ENCODE assay signal across 11 cellular contexts in the genomic region with DNA sequence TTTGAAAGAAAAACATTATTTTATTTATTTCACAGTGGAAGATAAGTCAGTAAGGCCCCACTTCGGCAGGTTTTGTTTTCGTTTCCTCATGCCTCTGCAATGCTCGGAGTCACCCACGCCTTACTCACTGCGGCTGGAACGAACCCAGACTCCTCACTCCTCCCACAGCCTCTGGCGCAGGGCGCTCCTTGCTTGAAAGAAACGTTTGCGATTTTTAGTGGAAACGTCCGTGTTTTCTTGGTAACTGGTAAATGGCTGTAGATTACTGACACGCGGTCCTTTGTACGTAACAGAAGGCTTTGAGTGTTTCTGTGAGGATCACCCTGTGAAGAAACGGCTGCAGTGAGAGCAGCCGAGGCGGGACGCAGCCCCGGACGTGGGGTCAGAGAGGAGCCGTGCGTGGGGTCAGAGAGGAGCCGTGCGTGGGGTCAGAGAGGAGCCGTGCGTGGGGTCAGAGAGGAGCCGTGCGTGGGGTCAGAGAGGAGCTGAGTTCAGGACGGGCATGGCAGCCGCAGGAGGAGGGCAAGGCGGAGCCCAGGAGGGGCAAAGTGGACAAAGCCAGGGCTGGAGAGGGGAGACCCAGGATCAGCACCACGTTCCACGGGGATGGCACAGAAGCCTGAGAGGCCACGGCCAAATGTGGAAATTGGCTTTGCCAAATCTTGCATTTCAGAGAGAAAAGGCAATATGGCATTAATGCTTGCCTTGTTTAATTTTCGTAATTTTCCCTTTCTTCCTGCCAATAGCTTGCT.
DNase-seq lines count a peak whose midpoint lies in the region; ATAC-seq and TF ChIP-seq lines count a peak whose summit lies in the region.
"Had no signal": no experiment of that assay in that cellular context is flagged by ENCODE, and none has a peak within 500 bp of the region (broad histone marks: within the 10 kb centered on the region; RNA-seq: fewer than 3 reads in every experiment).

No MANE protein-coding gene starts in this region.

- H3K4me3 ChIP-seq in gastroesophageal sphincter, result peak overlapping the region; percentile 39 to 47

- H3K9me3 Mint-ChIP-seq in progenitor cell of endocrine pancreas (ENCODE audit: low read depth), result no peaks in the 10 kb centered on the region

- H3K27me3 Mint-ChIP-seq in progenitor cell of endocrine pancreas, result peaks cover 3% of the 10 kb centered on the region

- no peaks in the 10 kb centered on the region for H3K9me3 ChIP-seq in gastroesophageal sphincter

- DNase-seq in Ammon's horn (ENCODE audit: low spot score) (peak; percentile 70), RKO (ENCODE audit: low spot score) (peak; percentile 90), progenitor cell of endocrine pancreas (ENCODE audit: low spot score, unreplicated experiment) (no peak), DMS 273 (lab: John Stamatoyannopoulos, UW; ENCODE audit: unreplicated experiment) (no peak), caudate nucleus (lab: John Stamatoyannopoulos, UW) (no peak)
- DNase-seq in activated CD8-positive, alpha-beta memory T cell treated with anti-CD3 and anti-CD28 coated beads, Interleukin-2, amount 50 U/mL, for 48 hours, result no peak
- DNase-seq: DND-41, foreskin melanocyte, NCI-H1092 treated with DMSO at 0.1 percent for 48 hours had no signal

- peaks cover 10% of the 10 kb centered on the region for H3K4me1 Mint-ChIP-seq in progenitor cell of endocrine pancreas (ENCODE audit: low read depth)

- TF ChIP-seq EP300 in gastroesophageal sphincter (IDR thresholded peaks at IDR 0.05), result no peak

- peaks cover 0 to 3% of the 10 kb centered on the region in 2 donors for H3K36me3 ChIP-seq in gastroesophageal sphincter

- no peak for TF ChIP-seq POLR2A in gastroesophageal sphincter (IDR thresholded peaks at IDR 0.05)

- ATAC-seq in gastroesophageal sphincter, result peak; percentile 81
- no peak for ATAC-seq in GM21737 (IDR thresholded peaks at IDR 0.05; ENCODE audit: unreplicated experiment)

- H3K36me3 Mint-ChIP-seq in progenitor cell of endocrine pancreas (ENCODE audit: insufficient read depth), result no peaks in the 10 kb centered on the region

- no peak overlapping the region for H3K4me3 Mint-ChIP-seq in progenitor cell of endocrine pancreas (ENCODE audit: low read depth)

- peak overlapping the region; percentile 37 for H3K27ac Mint-ChIP-seq in progenitor cell of endocrine pancreas

- peak overlapping the region; percentile 15 to 79 (median 76) for H3K27ac ChIP-seq in gastroesophageal sphincter
- H3K27ac ChIP-seq in caudate nucleus (ENCODE audit: low read depth, low read length), result no peak overlapping the region

- H3K4me1 ChIP-seq in gastroesophageal sphincter, result peaks cover 0 to 11% (median 0%) of the 10 kb centered on the region in 3 donors

- TF ChIP-seq CTCF in gastroesophageal sphincter (IDR thresholded peaks at IDR 0.05) (no peak), progenitor cell of endocrine pancreas (IDR thresholded peaks at IDR 0.05; ENCODE audit: unreplicated experiment) (no peak)

- H3K27me3 ChIP-seq in gastroesophageal sphincter, result no peaks in the 10 kb centered on the region

- 33 to 34% methylated on average over 13 to 33 of the region's 36 CpGs for WGBS in gastroesophageal sphincter (ENCODE audit: low coverage in 1 of 2), 2 donors

Comparison
In these comparisons a context has a peak if more than half of its experiments do, and no peak if none do; other contexts are left out.
1. DNase-seq: peak in Ammon's horn (single experiment) and RKO (single experiment); none in progenitor cell of endocrine pancreas (single experiment), DMS 273 (single experiment), caudate nucleus (0 of 61) and activated CD8-positive, alpha-beta memory T cell treated with anti-CD3 and anti-CD28 coated beads, Interleukin-2, amount 50 U/mL, for 48 hours (single experiment).